ENCODE assay signal across 13 cellular contexts in the genomic region with DNA sequence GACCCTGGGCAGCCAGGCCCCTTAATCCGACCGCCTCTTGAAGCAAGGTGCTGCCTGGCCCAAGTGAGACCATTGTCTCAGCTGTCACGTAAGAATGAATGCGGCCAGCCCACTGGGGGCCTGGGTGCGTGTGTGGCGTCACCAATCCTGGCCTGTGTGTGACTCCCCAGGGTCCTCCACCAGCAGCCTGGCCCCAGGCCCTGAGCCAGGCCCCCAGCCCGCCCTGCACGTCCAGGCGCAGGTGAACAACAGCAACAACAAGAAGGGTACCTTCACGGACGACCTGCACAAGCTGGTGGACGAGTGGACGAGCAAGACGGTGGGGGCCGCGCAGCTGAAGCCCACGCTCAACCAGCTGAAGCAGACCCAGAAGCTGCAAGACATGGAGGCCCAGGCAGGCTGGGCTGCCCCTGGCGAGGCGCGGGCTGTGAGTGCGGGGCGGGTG.
"Had no signal": no experiment of that assay in that cellular context is flagged by ENCODE, and none has a peak within 500 bp of the region (broad histone marks: within the 10 kb centered on the region; RNA-seq: fewer than 3 reads in every experiment).

No MANE protein-coding gene starts in this region.

- H3K27me3 ChIP-seq: brain microvascular endothelial cell, stomach, testis had no signal

- H3K36me3 ChIP-seq: brain microvascular endothelial cell had no signal

- H3K27ac ChIP-seq: brain microvascular endothelial cell, skin epidermis, stomach, testis had no signal

- H3K9me3 ChIP-seq: mucosa of descending colon, stomach, testis had no signal

- H3K27ac Mint-ChIP-seq: activated T-cell treated with anti-CD3 and anti-CD28 coated beads, Interleukin-2, amount 50 U/mL, for 72 hours had no signal

- H3K36me3 Mint-ChIP-seq: naive thymus-derived CD4-positive, alpha-beta T cell had no signal

- H3K4me3 ChIP-seq: mucosa of descending colon, skin epidermis, stomach, testis had no signal

- DNase-seq: activated CD4-positive, alpha-beta T cell treated with anti-CD3 and anti-CD28 coated beads, Interleukin-2, amount 50 U/mL, for 48 hours; activated CD4-positive, CD25-positive, alpha-beta regulatory T cell treated with anti-CD3 and anti-CD28 coated beads, Interleukin-2, amount 50 U/mL, for 72 hours; activated T-cell treated with anti-CD3 and anti-CD28 coated beads, Interleukin-2, amount 50 U/mL, for 72 hours; anterior cingulate cortex; brain microvascular endothelial cell; dermis blood vessel endothelial cell; naive thymus-derived CD4-positive, alpha-beta T cell; stimulated activated CD4-positive, alpha-beta T cell treated with anti-CD3 and anti-CD28 coated beads, Interleukin-4, amount 100 ng/mL, for 4 hours; T-helper 1 cell; testis had no signal

- H3K9me3 Mint-ChIP-seq: activated T-cell treated with anti-CD3 and anti-CD28 coated beads, Interleukin-2, amount 50 U/mL, for 72 hours; naive thymus-derived CD4-positive, alpha-beta T cell had no signal

- H3K4me3 Mint-ChIP-seq: activated T-cell treated with anti-CD3 and anti-CD28 coated beads, Interleukin-2, amount 50 U/mL, for 72 hours; naive thymus-derived CD4-positive, alpha-beta T cell had no signal
